ENCODE assay signal across 21 cellular contexts in genomic region chr20:60465439-60465838, GRCh38.
DNase-seq lines count a peak whose midpoint lies in the region; ATAC-seq, FAIRE-seq and TF ChIP-seq lines count a peak whose summit lies in the region.
"Had no signal": no experiment of that assay in that cellular context is flagged by ENCODE, and none has a peak within 500 bp of the region (broad histone marks: within the 10 kb centered on the region; RNA-seq: fewer than 3 reads in every experiment).

No MANE protein-coding gene starts in this region.

- CTCF ChIA-PET in HepG2 (lab: Yijun Ruan, JAX; ENCODE audit: low intra/inter-chr PET ratio, low total read pairs), result no interaction called here
- CTCF ChIA-PET in CD4-positive, alpha-beta memory T cell (lab: Charles Lee; ENCODE audit: partially characterized antibody), result no interaction called here

- H3K27me3 ChIP-seq in HepG2 (ENCODE audit: control insufficient read depth in 1 of 2, insufficient read depth in 2 of 2, low read length in 2 of 2) (no peaks in the 10 kb centered on the region), right lobe of liver (no peaks in the 10 kb centered on the region), esophagus muscularis mucosa (no peaks in the 10 kb centered on the region), vagina (no peaks in the 10 kb centered on the region)
- no peaks in the 10 kb centered on the region for H3K27me3 ChIP-seq in CD4-positive, alpha-beta memory T cell (ENCODE audit: insufficient read depth, low read length)
- H3K27me3 ChIP-seq: BE2C, BLaER1 had no signal

- H2AFZ ChIP-seq in HepG2 (ENCODE audit: low read length), result no peak overlapping the region

- no peak overlapping the region for H3K4me3 Mint-ChIP-seq in CD4-positive, alpha-beta memory T cell
- H3K4me3 Mint-ChIP-seq: CD14-positive monocyte; CD4-positive, CD25-positive, alpha-beta regulatory T cell; CD8-positive, alpha-beta T cell had no signal

- no peak overlapping the region for H3K4me2 ChIP-seq in HepG2 (ENCODE audit: low read depth, low read length)
- H3K4me2 ChIP-seq: BLaER1 had no signal

- H3K27ac ChIP-seq in HepG2 (ENCODE audit: extremely low read length, insufficient read depth, low read length) (no peak overlapping the region), right lobe of liver (no peak overlapping the region), esophagus muscularis mucosa (replicated peaks in 1 of 4) (no peak overlapping the region), vagina (no peak overlapping the region)
- no peak overlapping the region for H3K27ac ChIP-seq in CD4-positive, alpha-beta memory T cell (ENCODE audit: low read depth, low read length)
- H3K27ac ChIP-seq: 22Rv1, BLaER1 had no signal

- H3K4me1 ChIP-seq in HepG2 (ENCODE audit: insufficient read depth, low read length) (no peaks in the 10 kb centered on the region), right lobe of liver (no peaks in the 10 kb centered on the region), esophagus muscularis mucosa (no peaks in the 10 kb centered on the region), vagina (no peaks in the 10 kb centered on the region)
- no peaks in the 10 kb centered on the region for H3K4me1 ChIP-seq in CD4-positive, alpha-beta memory T cell (ENCODE audit: insufficient read depth, low read length)
- H3K4me1 ChIP-seq: BE2C, BLaER1, Caco-2 had no signal

- H3K9me3 ChIP-seq in HepG2 (ENCODE audit: low read length), result peaks cover 92% of the 10 kb centered on the region
- H3K9me3 ChIP-seq in right lobe of liver, result no peaks in the 10 kb centered on the region
- peaks cover 0 to 4% (median 0%) of the 10 kb centered on the region in 4 donors for H3K9me3 ChIP-seq in esophagus muscularis mucosa
- H3K9me3 ChIP-seq in vagina, result no peaks in the 10 kb centered on the region
- H3K9me3 ChIP-seq in CD4-positive, alpha-beta memory T cell (ENCODE audit: control insufficient read depth in 1 of 2, low read length in 2 of 2), result no peaks in the 10 kb centered on the region
- H3K9me3 ChIP-seq: BE2C, BLaER1, Caco-2 had no signal

- no TSS peak for BruUV-seq in HepG2 (replicated peaks; lab: Mats Ljungman, UMichigan)

- POLR2A ChIA-PET in HepG2 (lab: Yijun Ruan, JAX), result no interaction called here
- POLR2A ChIA-PET in CD4-positive, alpha-beta memory T cell (lab: Charles Lee; ENCODE audit: partially characterized antibody), result no interaction called here

- H3K27me3 Mint-ChIP-seq in CD4-positive, alpha-beta memory T cell, result peaks cover 3 to 5% of the 10 kb centered on the region in 2 donors
- H3K27me3 Mint-ChIP-seq: CD4-positive, CD25-positive, alpha-beta regulatory T cell had no signal

- H3K9ac ChIP-seq in HepG2 (ENCODE audit: insufficient read depth, low read depth, low read length), result no peak overlapping the region
- H3K9ac ChIP-seq: BLaER1 had no signal

- FAIRE-seq in HepG2 (lab: Jason Lieb, UNC), result no peak
- FAIRE-seq: D721Med, G401.6, GM12891, GM19239 had no signal

- TF ChIP-seq CTCF in HepG2 (CRISPR knock-in tag; IDR thresholded peaks at IDR 0.05), result no peak
- no peak for TF ChIP-seq CTCF in right lobe of liver (IDR thresholded peaks at IDR 0.05)
- no peak for TF ChIP-seq CTCF in esophagus muscularis mucosa (IDR thresholded peaks at IDR 0.05)
- TF ChIP-seq CTCF in vagina (IDR thresholded peaks at IDR 0.05), result no peak

- H3K4me1 Mint-ChIP-seq in CD4-positive, alpha-beta memory T cell, result no peaks in the 10 kb centered on the region
- H3K4me1 Mint-ChIP-seq: CD14-positive monocyte; CD4-positive, CD25-positive, alpha-beta regulatory T cell had no signal

- no peak overlapping the region for H3K27ac Mint-ChIP-seq in CD4-positive, alpha-beta memory T cell
- H3K27ac Mint-ChIP-seq: CD14-positive monocyte; CD4-positive, CD25-positive, alpha-beta regulatory T cell; CD8-positive, alpha-beta T cell had no signal

- ATAC-seq in HepG2 (no peak), right lobe of liver (no peak), HG02885 (IDR thresholded peaks at IDR 0.05; ENCODE audit: poor library complexity, unreplicated experiment) (no peak)
- ATAC-seq: CD8-positive, alpha-beta T cell had no signal

- TF ChIP-seq POLR2A in HepG2 (IDR thresholded peaks at IDR 0.05; ENCODE audit: insufficient read depth in 1 of 2, low read depth in 2 of 2, low read length in 2 of 2), result no peak
- TF ChIP-seq POLR2A in right lobe of liver (IDR thresholded peaks at IDR 0.05), result no peak
- no peak for TF ChIP-seq POLR2A in esophagus muscularis mucosa (IDR thresholded peaks at IDR 0.05; ENCODE audit: low read depth)
- no peak for TF ChIP-seq POLR2A in vagina (IDR thresholded peaks at IDR 0.05)

- no peaks in the 10 kb centered on the region for H3K79me2 ChIP-seq in HepG2 (ENCODE audit: insufficient read depth, low read length)

- DNase-seq in HepG2 (ENCODE audit: low spot score) (no peak), right lobe of liver (no peak), esophagus muscularis mucosa (ENCODE audit: extremely low spot score) (peak; percentile 42), vagina (ENCODE audit: extremely low spot score in 2 of 2) (peak; percentile 31 to 78)
- no peak for DNase-seq in CD4-positive, alpha-beta memory T cell
- DNase-seq: ACHN; BE2C; C1 segment of cervical spinal cord; Calu3; CD4-positive, CD25-positive, alpha-beta regulatory T cell; CD8-positive, alpha-beta T cell; GF-D8 had no signal

- H3K36me3 ChIP-seq in HepG2 (replicated peaks in 1 of 2; ENCODE audit: control insufficient read depth in 1 of 2, insufficient read depth in 2 of 2, low read length in 2 of 2) (no peaks in the 10 kb centered on the region), right lobe of liver (no peaks in the 10 kb centered on the region), esophagus muscularis mucosa (no peaks in the 10 kb centered on the region), vagina (no peaks in the 10 kb centered on the region)
- no peaks in the 10 kb centered on the region for H3K36me3 ChIP-seq in CD4-positive, alpha-beta memory T cell (ENCODE audit: insufficient read depth, low read length)
- H3K36me3 ChIP-seq: BE2C, BLaER1 had no signal

- peaks cover 0 to 13% (median 3%) of the 10 kb centered on the region in 8 donors for H3K9me3 Mint-ChIP-seq in CD4-positive, alpha-beta memory T cell
- H3K9me3 Mint-ChIP-seq: CD8-positive, alpha-beta T cell had no signal

- intact Hi-C loops in HepG2 (cut with micrococcal nuclease; ENCODE audit: unreplicated experiment) (no loop called here), right lobe of liver (cut with DNase I) (no loop called here), esophagus muscularis mucosa (cut with DNase I) (no loop called here), vagina (cut with DNase I) (no loop called here)
- intact Hi-C loops in CD4-positive, alpha-beta memory T cell (cut with micrococcal nuclease), result no loop called here

- no peak overlapping the region for H3K4me3 ChIP-seq in HepG2 (replicated peaks in 1 of 3; ENCODE audit: insufficient read depth in 1 of 3, low read depth in 2 of 3, low read length in 3 of 3)
- no peak overlapping the region for H3K4me3 ChIP-seq in right lobe of liver
- H3K4me3 ChIP-seq in esophagus muscularis mucosa, result no peak overlapping the region
- no peak overlapping the region for H3K4me3 ChIP-seq in vagina
- H3K4me3 ChIP-seq in CD4-positive, alpha-beta memory T cell (ENCODE audit: low read length in 2 of 2), result no peak overlapping the region
- H3K4me3 ChIP-seq: BLaER1 had no signal

- H4K20me1 ChIP-seq in HepG2 (ENCODE audit: insufficient read depth, low read length), result no peaks in the 10 kb centered on the region
- H4K20me1 ChIP-seq: BLaER1 had no signal

- no peak for TF ChIP-seq EP300 in HepG2 (IDR thresholded peaks at IDR 0.05; ENCODE audit: low read depth in 2 of 2, low read length in 2 of 2)
- no peak for TF ChIP-seq EP300 in HepG2 (CRISPR knock-in tag; IDR thresholded peaks at IDR 0.05; ENCODE audit: borderline replicate concordance)
- TF ChIP-seq EP300 in esophagus muscularis mucosa (IDR thresholded peaks at IDR 0.05), result no peak

- in situ Hi-C loops in HepG2 (cut with HindIII; ENCODE audit: extremely low pct_ligation_motif_present, low pct_unique_long_range_greater_than_20kb), result no loop called here

- TF ChIP-seq RAD21 in HepG2 (CRISPR knock-in tag; IDR thresholded peaks at IDR 0.05), result no peak

- H3K36me3 Mint-ChIP-seq in CD4-positive, alpha-beta memory T cell, result no peaks in the 10 kb centered on the region
- H3K36me3 Mint-ChIP-seq: CD14-positive monocyte; CD4-positive, CD25-positive, alpha-beta regulatory T cell; CD8-positive, alpha-beta T cell had no signal

- 23% methylated on average over 8 of the region's 8 CpGs for WGBS in HepG2 (ENCODE audit: low lambda C conversion rate)
- 65% methylated on average over 5 of the region's 8 CpGs for WGBS in right lobe of liver (ENCODE audit: insufficient coverage, low coverage, low lambda C conversion rate, missing lambda C conversion rate)
- 96% methylated on average over 8 of the region's 8 CpGs for WGBS in esophagus muscularis mucosa

TF ChIP-seq in HepG2, 621 proteins besides CTCF, POLR2A, EP300 and RAD21:
- peak; percentile 22; the same call in 1 of the 2 replicates for TF ChIP-seq RAD51 (IDR thresholded peaks at IDR 0.05; ENCODE audit: borderline replicate concordance)
- peak; percentile 92 for TF ChIP-seq MNT (IDR thresholded peaks at IDR 0.05)
- TF ChIP-seq SOX13 (IDR thresholded peaks at IDR 0.05), result no peak
- TF ChIP-seq SOX13 (CRISPR knock-in tag; conservative IDR thresholded peaks at IDR 0.05 in 1 of 2, IDR thresholded peaks at IDR 0.05 in 1 of 2), result no peak
- no peak for TF ChIP-seq MZF1 (CRISPR knock-in tag; IDR thresholded peaks at IDR 0.05; ENCODE audit: borderline replicate concordance)
- no peak for TF ChIP-seq NR2F2 (IDR thresholded peaks at IDR 0.05; ENCODE audit: borderline replicate concordance, low read depth)
- TF ChIP-seq ZNF691 (CRISPR knock-in tag; IDR thresholded peaks at IDR 0.05; ENCODE audit: borderline replicate concordance, low read depth), result no peak

Comparison
In these comparisons a context has a peak if more than half of its experiments do, and no peak if none do; other contexts are left out.
1. DNase-seq: peak in esophagus muscularis mucosa (single experiment) and vagina (2 of 2); none in HepG2 (single experiment), right lobe of liver (0 of 3) and CD4-positive, alpha-beta memory T cell (0 of 5).